ENCODE assay signal across 2 cellular contexts in the genomic region with DNA sequence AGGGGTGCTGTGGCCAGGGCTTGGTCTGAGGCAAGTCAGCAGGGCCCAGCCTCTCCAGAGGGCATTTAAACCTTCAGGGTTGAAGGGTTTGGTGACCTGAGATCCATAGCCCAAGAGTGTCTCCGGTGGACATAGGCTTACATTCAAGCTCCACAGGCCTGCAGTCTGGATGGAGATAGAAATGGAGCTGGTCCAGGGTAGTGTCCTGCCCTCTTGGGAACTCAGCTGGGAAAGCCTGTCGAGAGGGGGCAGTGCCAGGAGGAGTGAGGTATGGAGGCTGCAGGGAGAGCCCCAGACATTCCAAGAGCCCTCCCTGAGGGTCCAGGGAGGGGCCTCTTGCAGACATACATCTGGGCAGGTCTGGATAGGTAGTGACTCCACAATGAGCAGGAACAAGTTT.
TF ChIP-seq lines count a peak whose summit lies in the region.

No MANE protein-coding gene starts in this region.

TF ChIP-seq in HCT116, 20 proteins besides CTCF, POLR2A, EP300 and RAD21:
- TF ChIP-seq CBX3 (IDR thresholded peaks at IDR 0.05; ENCODE audit: low read depth) (no peak), SP1 (IDR thresholded peaks at IDR 0.05; ENCODE audit: low read depth) (no peak), SRF (IDR thresholded peaks at IDR 0.05; ENCODE audit: low read depth) (no peak), FOSL1 (IDR thresholded peaks at IDR 0.05; ENCODE audit: low read depth) (no peak), ZNF274 (IDR thresholded peaks at IDR 0.05; ENCODE audit: low read depth, low read length) (no peak), JUND (IDR thresholded peaks at IDR 0.05) (no peak), EZH2 (IDR thresholded peaks at IDR 0.05) (no peak), ELF1 (IDR thresholded peaks at IDR 0.05; ENCODE audit: borderline replicate concordance, low read depth) (no peak)
- TF ChIP-seq, protein P1, sequence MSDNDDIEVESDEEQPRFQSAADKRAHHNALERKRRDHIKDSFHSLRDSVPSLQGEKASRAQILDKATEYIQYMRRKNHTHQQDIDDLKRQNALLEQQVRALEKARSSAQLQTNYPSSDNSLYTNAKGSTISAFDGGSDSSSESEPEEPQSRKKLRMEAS (IDR thresholded peaks at IDR 0.05), result no peak
- TF ChIP-seq, protein P2, sequence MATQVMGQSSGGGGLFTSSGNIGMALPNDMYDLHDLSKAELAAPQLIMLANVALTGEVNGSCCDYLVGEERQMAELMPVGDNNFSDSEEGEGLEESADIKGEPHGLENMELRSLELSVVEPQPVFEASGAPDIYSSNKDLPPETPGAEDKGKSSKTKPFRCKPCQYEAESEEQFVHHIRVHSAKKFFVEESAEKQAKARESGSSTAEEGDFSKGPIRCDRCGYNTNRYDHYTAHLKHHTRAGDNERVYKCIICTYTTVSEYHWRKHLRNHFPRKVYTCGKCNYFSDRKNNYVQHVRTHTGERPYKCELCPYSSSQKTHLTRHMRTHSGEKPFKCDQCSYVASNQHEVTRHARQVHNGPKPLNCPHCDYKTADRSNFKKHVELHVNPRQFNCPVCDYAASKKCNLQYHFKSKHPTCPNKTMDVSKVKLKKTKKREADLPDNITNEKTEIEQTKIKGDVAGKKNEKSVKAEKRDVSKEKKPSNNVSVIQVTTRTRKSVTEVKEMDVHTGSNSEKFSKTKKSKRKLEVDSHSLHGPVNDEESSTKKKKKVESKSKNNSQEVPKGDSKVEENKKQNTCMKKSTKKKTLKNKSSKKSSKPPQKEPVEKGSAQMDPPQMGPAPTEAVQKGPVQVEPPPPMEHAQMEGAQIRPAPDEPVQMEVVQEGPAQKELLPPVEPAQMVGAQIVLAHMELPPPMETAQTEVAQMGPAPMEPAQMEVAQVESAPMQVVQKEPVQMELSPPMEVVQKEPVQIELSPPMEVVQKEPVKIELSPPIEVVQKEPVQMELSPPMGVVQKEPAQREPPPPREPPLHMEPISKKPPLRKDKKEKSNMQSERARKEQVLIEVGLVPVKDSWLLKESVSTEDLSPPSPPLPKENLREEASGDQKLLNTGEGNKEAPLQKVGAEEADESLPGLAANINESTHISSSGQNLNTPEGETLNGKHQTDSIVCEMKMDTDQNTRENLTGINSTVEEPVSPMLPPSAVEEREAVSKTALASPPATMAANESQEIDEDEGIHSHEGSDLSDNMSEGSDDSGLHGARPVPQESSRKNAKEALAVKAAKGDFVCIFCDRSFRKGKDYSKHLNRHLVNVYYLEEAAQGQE (IDR thresholded peaks at IDR 0.05; ENCODE audit: low read depth), result no peak
- TF ChIP-seq, protein P3, sequence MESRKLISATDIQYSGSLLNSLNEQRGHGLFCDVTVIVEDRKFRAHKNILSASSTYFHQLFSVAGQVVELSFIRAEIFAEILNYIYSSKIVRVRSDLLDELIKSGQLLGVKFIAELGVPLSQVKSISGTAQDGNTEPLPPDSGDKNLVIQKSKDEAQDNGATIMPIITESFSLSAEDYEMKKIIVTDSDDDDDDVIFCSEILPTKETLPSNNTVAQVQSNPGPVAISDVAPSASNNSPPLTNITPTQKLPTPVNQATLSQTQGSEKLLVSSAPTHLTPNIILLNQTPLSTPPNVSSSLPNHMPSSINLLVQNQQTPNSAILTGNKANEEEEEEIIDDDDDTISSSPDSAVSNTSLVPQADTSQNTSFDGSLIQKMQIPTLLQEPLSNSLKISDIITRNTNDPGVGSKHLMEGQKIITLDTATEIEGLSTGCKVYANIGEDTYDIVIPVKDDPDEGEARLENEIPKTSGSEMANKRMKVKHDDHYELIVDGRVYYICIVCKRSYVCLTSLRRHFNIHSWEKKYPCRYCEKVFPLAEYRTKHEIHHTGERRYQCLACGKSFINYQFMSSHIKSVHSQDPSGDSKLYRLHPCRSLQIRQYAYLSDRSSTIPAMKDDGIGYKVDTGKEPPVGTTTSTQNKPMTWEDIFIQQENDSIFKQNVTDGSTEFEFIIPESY (IDR thresholded peaks at IDR 0.05; ENCODE audit: extremely low read depth, insufficient replicate concordance, low read length), result no peak
TF ChIP-seq in HCT116: peak in this region for 0.

TF ChIP-seq in H1, 55 proteins besides CTCF, POLR2A, EP300 and RAD21:
- TF ChIP-seq, protein P1 (IDR thresholded peaks at IDR 0.05), result no peak
- TF ChIP-seq BCL11A (IDR thresholded peaks at IDR 0.05; ENCODE audit: low read depth in 2 of 2, low read length in 2 of 2) (no peak), TAF7 (optimal IDR thresholded peaks at IDR 0.05; ENCODE audit: borderline replicate concordance, low read depth, low read length) (no peak), SIX5 (IDR thresholded peaks at IDR 0.05; ENCODE audit: low read depth, low read length) (no peak), CBX8 (IDR thresholded peaks at IDR 0.05; ENCODE audit: borderline replicate concordance, low read depth, low read length) (no peak), CREB1 (IDR thresholded peaks at IDR 0.05) (no peak), POLR2AphosphoS5 (IDR thresholded peaks at IDR 0.05; ENCODE audit: low read depth, low read length) (no peak), KDM5A (IDR thresholded peaks at IDR 0.05; ENCODE audit: low read length) (no peak), SUZ12 (IDR thresholded peaks at IDR 0.05; ENCODE audit: low read length) (no peak), FOSL1 (IDR thresholded peaks at IDR 0.05; ENCODE audit: insufficient read depth, low read depth, low read length) (no peak), SP1 (IDR thresholded peaks at IDR 0.05; ENCODE audit: low read depth, low read length) (no peak), TCF12 (IDR thresholded peaks at IDR 0.05; ENCODE audit: low read depth, low read length) (no peak), RBBP5 (IDR thresholded peaks at IDR 0.05; ENCODE audit: borderline replicate concordance, low read depth, low read length) (no peak), CBX5 (IDR thresholded peaks at IDR 0.05; ENCODE audit: low read depth, low read length) (no peak), MAFK (IDR thresholded peaks at IDR 0.05; ENCODE audit: low read depth, low read length) (no peak)
- TF ChIP-seq, protein P4, sequence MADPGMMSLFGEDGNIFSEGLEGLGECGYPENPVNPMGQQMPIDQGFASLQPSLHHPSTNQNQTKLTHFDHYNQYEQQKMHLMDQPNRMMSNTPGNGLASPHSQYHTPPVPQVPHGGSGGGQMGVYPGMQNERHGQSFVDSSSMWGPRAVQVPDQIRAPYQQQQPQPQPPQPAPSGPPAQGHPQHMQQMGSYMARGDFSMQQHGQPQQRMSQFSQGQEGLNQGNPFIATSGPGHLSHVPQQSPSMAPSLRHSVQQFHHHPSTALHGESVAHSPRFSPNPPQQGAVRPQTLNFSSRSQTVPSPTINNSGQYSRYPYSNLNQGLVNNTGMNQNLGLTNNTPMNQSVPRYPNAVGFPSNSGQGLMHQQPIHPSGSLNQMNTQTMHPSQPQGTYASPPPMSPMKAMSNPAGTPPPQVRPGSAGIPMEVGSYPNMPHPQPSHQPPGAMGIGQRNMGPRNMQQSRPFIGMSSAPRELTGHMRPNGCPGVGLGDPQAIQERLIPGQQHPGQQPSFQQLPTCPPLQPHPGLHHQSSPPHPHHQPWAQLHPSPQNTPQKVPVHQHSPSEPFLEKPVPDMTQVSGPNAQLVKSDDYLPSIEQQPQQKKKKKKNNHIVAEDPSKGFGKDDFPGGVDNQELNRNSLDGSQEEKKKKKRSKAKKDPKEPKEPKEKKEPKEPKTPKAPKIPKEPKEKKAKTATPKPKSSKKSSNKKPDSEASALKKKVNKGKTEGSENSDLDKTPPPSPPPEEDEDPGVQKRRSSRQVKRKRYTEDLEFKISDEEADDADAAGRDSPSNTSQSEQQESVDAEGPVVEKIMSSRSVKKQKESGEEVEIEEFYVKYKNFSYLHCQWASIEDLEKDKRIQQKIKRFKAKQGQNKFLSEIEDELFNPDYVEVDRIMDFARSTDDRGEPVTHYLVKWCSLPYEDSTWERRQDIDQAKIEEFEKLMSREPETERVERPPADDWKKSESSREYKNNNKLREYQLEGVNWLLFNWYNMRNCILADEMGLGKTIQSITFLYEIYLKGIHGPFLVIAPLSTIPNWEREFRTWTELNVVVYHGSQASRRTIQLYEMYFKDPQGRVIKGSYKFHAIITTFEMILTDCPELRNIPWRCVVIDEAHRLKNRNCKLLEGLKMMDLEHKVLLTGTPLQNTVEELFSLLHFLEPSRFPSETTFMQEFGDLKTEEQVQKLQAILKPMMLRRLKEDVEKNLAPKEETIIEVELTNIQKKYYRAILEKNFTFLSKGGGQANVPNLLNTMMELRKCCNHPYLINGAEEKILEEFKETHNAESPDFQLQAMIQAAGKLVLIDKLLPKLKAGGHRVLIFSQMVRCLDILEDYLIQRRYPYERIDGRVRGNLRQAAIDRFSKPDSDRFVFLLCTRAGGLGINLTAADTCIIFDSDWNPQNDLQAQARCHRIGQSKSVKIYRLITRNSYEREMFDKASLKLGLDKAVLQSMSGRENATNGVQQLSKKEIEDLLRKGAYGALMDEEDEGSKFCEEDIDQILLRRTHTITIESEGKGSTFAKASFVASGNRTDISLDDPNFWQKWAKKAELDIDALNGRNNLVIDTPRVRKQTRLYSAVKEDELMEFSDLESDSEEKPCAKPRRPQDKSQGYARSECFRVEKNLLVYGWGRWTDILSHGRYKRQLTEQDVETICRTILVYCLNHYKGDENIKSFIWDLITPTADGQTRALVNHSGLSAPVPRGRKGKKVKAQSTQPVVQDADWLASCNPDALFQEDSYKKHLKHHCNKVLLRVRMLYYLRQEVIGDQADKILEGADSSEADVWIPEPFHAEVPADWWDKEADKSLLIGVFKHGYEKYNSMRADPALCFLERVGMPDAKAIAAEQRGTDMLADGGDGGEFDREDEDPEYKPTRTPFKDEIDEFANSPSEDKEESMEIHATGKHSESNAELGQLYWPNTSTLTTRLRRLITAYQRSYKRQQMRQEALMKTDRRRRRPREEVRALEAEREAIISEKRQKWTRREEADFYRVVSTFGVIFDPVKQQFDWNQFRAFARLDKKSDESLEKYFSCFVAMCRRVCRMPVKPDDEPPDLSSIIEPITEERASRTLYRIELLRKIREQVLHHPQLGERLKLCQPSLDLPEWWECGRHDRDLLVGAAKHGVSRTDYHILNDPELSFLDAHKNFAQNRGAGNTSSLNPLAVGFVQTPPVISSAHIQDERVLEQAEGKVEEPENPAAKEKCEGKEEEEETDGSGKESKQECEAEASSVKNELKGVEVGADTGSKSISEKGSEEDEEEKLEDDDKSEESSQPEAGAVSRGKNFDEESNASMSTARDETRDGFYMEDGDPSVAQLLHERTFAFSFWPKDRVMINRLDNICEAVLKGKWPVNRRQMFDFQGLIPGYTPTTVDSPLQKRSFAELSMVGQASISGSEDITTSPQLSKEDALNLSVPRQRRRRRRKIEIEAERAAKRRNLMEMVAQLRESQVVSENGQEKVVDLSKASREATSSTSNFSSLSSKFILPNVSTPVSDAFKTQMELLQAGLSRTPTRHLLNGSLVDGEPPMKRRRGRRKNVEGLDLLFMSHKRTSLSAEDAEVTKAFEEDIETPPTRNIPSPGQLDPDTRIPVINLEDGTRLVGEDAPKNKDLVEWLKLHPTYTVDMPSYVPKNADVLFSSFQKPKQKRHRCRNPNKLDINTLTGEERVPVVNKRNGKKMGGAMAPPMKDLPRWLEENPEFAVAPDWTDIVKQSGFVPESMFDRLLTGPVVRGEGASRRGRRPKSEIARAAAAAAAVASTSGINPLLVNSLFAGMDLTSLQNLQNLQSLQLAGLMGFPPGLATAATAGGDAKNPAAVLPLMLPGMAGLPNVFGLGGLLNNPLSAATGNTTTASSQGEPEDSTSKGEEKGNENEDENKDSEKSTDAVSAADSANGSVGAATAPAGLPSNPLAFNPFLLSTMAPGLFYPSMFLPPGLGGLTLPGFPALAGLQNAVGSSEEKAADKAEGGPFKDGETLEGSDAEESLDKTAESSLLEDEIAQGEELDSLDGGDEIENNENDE (IDR thresholded peaks at IDR 0.05; ENCODE audit: insufficient replicate concordance, low read length), result no peak
- TF ChIP-seq, protein P5, sequence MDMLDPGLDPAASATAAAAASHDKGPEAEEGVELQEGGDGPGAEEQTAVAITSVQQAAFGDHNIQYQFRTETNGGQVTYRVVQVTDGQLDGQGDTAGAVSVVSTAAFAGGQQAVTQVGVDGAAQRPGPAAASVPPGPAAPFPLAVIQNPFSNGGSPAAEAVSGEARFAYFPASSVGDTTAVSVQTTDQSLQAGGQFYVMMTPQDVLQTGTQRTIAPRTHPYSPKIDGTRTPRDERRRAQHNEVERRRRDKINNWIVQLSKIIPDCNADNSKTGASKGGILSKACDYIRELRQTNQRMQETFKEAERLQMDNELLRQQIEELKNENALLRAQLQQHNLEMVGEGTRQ (IDR thresholded peaks at IDR 0.05; ENCODE audit: low read length), result no peak
